Comparison of ENCODE assay signal across 25 cellular contexts in genomic region chr6:135633573-135633972, GRCh38.
"Had no signal": no experiment of that assay in that cellular context is flagged by ENCODE, and none has a peak within 500 bp of the region (broad histone marks: within the 10 kb centered on the region; RNA-seq: fewer than 3 reads in every experiment).

No MANE protein-coding gene starts in this region.

- H3K27ac ChIP-seq: breast epithelium, gastroesophageal sphincter, hepatocyte, pancreas, prostate gland, stomach, thyroid gland, upper lobe of left lung, vagina had no signal

- H3K36me3 Mint-ChIP-seq: activated CD4-positive, alpha-beta memory T cell treated with anti-CD3 and anti-CD28 coated beads for 36 hours; activated naive CD4-positive, alpha-beta T cell treated with anti-CD3 and anti-CD28 coated beads, Interleukin-2, amount 50 U/mL, for 24 hours had no signal

- H3K79me2 ChIP-seq: hepatocyte had no signal

- H3K36me3 ChIP-seq: breast epithelium, gastroesophageal sphincter, pancreas, prostate gland, stomach, thyroid gland, upper lobe of left lung, vagina had no signal

- H3K27me3 Mint-ChIP-seq: activated CD4-positive, alpha-beta T cell treated with anti-CD3 and anti-CD28 coated beads, Interleukin-2, amount 10 ng/mL, durations not matched to agents 24 days and 14 days; activated naive CD4-positive, alpha-beta T cell treated with anti-CD3 and anti-CD28 coated beads, Interleukin-2, amount 50 U/mL, for 24 hours had no signal

- DNase-seq: activated CD4-positive, alpha-beta memory T cell treated with anti-CD3 and anti-CD28 coated beads for 36 hours; activated CD4-positive, alpha-beta T cell treated with anti-CD3 and anti-CD28 coated beads, Interleukin-2, amount 10 ng/mL, durations not matched to agents 24 days and 14 days; activated CD4-positive, CD25-positive, alpha-beta regulatory T cell treated with anti-CD3 and anti-CD28 coated beads, Interleukin-2, amount 50 U/mL, for 72 hours; activated CD8-positive, alpha-beta memory T cell treated with anti-CD3 and anti-CD28 coated beads, Interleukin-2, amount 50 U/mL, for 4 hours; activated T-cell treated with anti-CD3 and anti-CD28 coated beads, Interleukin-2, amount 50 U/mL, for 1 hour; central memory CD4-positive, alpha-beta T cell; mucosa of descending colon; nucleus accumbens; pancreas; stimulated activated CD4-positive, alpha-beta T cell treated with anti-CD3 and anti-CD28 coated beads, Interleukin-1b, Interleukin-23, amount 100 ng/mL, for 48 hours; stimulated activated CD4-positive, alpha-beta T cell treated with anti-CD3 and anti-CD28 coated beads, Interleukin-4, amount 100 ng/mL, for 4 hours; stimulated activated naive B cell treated with anti-CD40 and anti-IgM and Interleukin-4, amounts not matched to agents 10 μg/mL and 1 μg/mL and 100 μg/mL, for 72 hours; stomach; thyroid gland; upper lobe of left lung had no signal

- H3K4me1 Mint-ChIP-seq: activated naive CD4-positive, alpha-beta T cell treated with anti-CD3 and anti-CD28 coated beads, Interleukin-2, amount 50 U/mL, for 24 hours had no signal

- H3K9me3 ChIP-seq: breast epithelium, gastroesophageal sphincter, mucosa of descending colon, pancreas, prostate gland, stomach, thyroid gland, upper lobe of left lung, vagina had no signal

- H3K4me2 ChIP-seq: hepatocyte, smooth muscle cell had no signal

- H3K4me1 ChIP-seq: breast epithelium, prostate gland, thyroid gland, upper lobe of left lung, vagina had no signal

- H3K27ac Mint-ChIP-seq: activated CD4-positive, alpha-beta memory T cell treated with anti-CD3 and anti-CD28 coated beads for 36 hours; stimulated activated naive B cell treated with anti-CD40 and anti-IgM and Interleukin-4, amounts not matched to agents 10 μg/mL and 1 μg/mL and 100 μg/mL, for 72 hours had no signal

- FAIRE-seq: endothelial cell of umbilical vein, keratinocyte, pancreas had no signal

- H3K27me3 ChIP-seq: breast epithelium, gastroesophageal sphincter, hepatocyte, pancreas, stomach, thyroid gland, upper lobe of left lung, vagina had no signal

- ATAC-seq: gastroesophageal sphincter; mucosa of descending colon; pancreas; stimulated activated naive B cell treated with anti-CD40 and anti-IgM and Interleukin-4, amounts not matched to agents 10 μg/mL and 1 μg/mL and 100 μg/mL, for 72 hours had no signal

- H3K4me3 Mint-ChIP-seq: activated CD4-positive, alpha-beta memory T cell treated with anti-CD3 and anti-CD28 coated beads for 36 hours; activated CD4-positive, alpha-beta T cell treated with anti-CD3 and anti-CD28 coated beads, Interleukin-2, amount 10 ng/mL, durations not matched to agents 24 days and 14 days; activated naive CD4-positive, alpha-beta T cell treated with anti-CD3 and anti-CD28 coated beads, Interleukin-2, amount 50 U/mL, for 24 hours; stimulated activated naive B cell treated with anti-CD40 and anti-IgM and Interleukin-4, amounts not matched to agents 10 μg/mL and 1 μg/mL and 100 μg/mL, for 72 hours had no signal

- H3K4me3 ChIP-seq: breast epithelium, gastroesophageal sphincter, hepatocyte, lung, mucosa of descending colon, pancreas, prostate gland, smooth muscle cell, stomach, thyroid gland, upper lobe of left lung, vagina had no signal

- H2AFZ ChIP-seq: hepatocyte had no signal

- H3K9me3 Mint-ChIP-seq: activated CD4-positive, alpha-beta memory T cell treated with anti-CD3 and anti-CD28 coated beads for 36 hours; activated naive CD4-positive, alpha-beta T cell treated with anti-CD3 and anti-CD28 coated beads, Interleukin-2, amount 50 U/mL, for 24 hours had no signal
